10 cellular contexts compared by ENCODE assay signal in the genomic region with DNA sequence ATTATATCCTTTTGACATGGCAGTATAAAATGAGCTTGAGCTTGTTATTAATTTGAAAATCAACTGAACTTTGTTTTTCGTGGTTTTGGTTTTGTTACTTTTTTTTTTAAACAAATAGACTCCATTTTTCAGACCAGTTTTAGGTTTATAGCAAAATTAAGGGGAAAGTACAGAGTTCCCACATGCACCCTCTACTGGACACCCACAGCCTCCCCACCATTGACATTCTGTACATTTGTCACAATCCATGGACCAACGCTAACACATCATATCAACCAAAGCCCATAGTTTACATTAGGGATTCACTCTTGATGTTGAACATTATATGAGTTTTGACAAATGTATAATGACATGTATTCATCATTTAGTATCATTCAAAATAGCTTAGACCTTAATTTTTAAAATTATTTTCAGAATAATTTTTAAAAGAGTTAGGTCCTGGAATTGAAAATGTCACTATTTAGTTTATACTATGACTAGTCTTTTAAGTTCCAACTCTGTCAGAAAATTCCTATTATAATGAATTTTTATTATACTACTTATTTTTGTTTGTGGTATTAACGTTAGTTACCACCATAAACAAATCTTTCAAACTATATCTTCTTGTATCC. TPM values are rescaled to one million over a fixed set of nuclear protein-coding genes. Genes with fewer than 3 reads are reported as not detected.
DNase-seq lines count a peak whose midpoint lies in the region; ATAC-seq and TF ChIP-seq lines count a peak whose summit lies in the region.
"Had no signal": no experiment of that assay in that cellular context is flagged by ENCODE, and none has a peak within 500 bp of the region (broad histone marks: within the 10 kb centered on the region; RNA-seq: fewer than 3 reads in every experiment).

No MANE protein-coding gene starts in this region.

- intact Hi-C loops in left ventricle myocardium inferior (cut with micrococcal nuclease) (no loop called here), left cardiac atrium (cut with DNase I) (no loop called here), upper lobe of right lung (cut with DNase I) (no loop called here)

- no peak for DNase-seq in left ventricle myocardium inferior
- no peak for DNase-seq in left cardiac atrium
- peak; percentile 13 for DNase-seq in NCI-H69 (lab: John Stamatoyannopoulos, UW)
- DNase-seq in erythroblast (lab: John Stamatoyannopoulos, UW): peak; percentile 23 to 51
- no peak for DNase-seq in upper lobe of right lung
- DNase-seq in activated CD4-positive, CD25-positive, alpha-beta regulatory T cell (lab: John Stamatoyannopoulos, UW): no peak
- DNase-seq: natural killer cell, testis had no signal

- ATAC-seq in left cardiac atrium (no peak), upper lobe of right lung (no peak), HG03045 (IDR thresholded peaks at IDR 0.05; ENCODE audit: unreplicated experiment) (no peak), HG02571 (IDR thresholded peaks at IDR 0.05; ENCODE audit: unreplicated experiment) (no peak)

- H3K4me3 ChIP-seq in left ventricle myocardium inferior (no peak overlapping the region), upper lobe of right lung (no peak overlapping the region)
- H3K4me3 ChIP-seq: testis had no signal

- no peak for TF ChIP-seq POLR2A in erythroblast (IDR thresholded peaks at IDR 0.05; ENCODE audit: low read length)

- peak; percentile 50 for TF ChIP-seq CTCF in left ventricle myocardium inferior (IDR thresholded peaks at IDR 0.05; ENCODE audit: borderline replicate concordance)
- peak; percentile 43 for TF ChIP-seq CTCF in upper lobe of right lung (IDR thresholded peaks at IDR 0.05)

- H3K36me3 ChIP-seq in left ventricle myocardium inferior (no peaks in the 10 kb centered on the region), upper lobe of right lung (no peaks in the 10 kb centered on the region)

- H3K4me1 ChIP-seq in left ventricle myocardium inferior (no peaks in the 10 kb centered on the region), upper lobe of right lung (no peaks in the 10 kb centered on the region)
- H3K4me1 ChIP-seq: testis had no signal

- H3K27ac ChIP-seq in left ventricle myocardium inferior (replicated peaks) (no peak overlapping the region), upper lobe of right lung (no peak overlapping the region)
- H3K27ac ChIP-seq: testis had no signal

- no peaks in the 10 kb centered on the region for H3K9me3 ChIP-seq in left ventricle myocardium inferior (replicated peaks)
- no peaks in the 10 kb centered on the region for H3K9me3 ChIP-seq in upper lobe of right lung
- H3K9me3 ChIP-seq: testis had no signal

- H3K27me3 ChIP-seq in left ventricle myocardium inferior (ENCODE audit: low read depth) (no peaks in the 10 kb centered on the region), upper lobe of right lung (no peaks in the 10 kb centered on the region)
- H3K27me3 ChIP-seq: testis had no signal

RNA-seq across cellular contexts. Expression of a gene that starts 35.3 kb away (rescaled TPM):
- total RNA-seq in left ventricle myocardium inferior (11.8 TPM), left cardiac atrium (10 to 100 TPM in 1 of 2 donors, 1 to 10 TPM in 1; 6.7 to 10.4 TPM), upper lobe of right lung (10.9 TPM)

Comparison
In these comparisons a context has a peak if more than half of its experiments do, and no peak if none do; other contexts are left out.
1. DNase-seq: peak in NCI-H69 (single experiment) and erythroblast (2 of 2); none in left ventricle myocardium inferior (single experiment), left cardiac atrium (single experiment), upper lobe of right lung (single experiment) and activated CD4-positive, CD25-positive, alpha-beta regulatory T cell (0 of 4).